In the genomic region with DNA sequence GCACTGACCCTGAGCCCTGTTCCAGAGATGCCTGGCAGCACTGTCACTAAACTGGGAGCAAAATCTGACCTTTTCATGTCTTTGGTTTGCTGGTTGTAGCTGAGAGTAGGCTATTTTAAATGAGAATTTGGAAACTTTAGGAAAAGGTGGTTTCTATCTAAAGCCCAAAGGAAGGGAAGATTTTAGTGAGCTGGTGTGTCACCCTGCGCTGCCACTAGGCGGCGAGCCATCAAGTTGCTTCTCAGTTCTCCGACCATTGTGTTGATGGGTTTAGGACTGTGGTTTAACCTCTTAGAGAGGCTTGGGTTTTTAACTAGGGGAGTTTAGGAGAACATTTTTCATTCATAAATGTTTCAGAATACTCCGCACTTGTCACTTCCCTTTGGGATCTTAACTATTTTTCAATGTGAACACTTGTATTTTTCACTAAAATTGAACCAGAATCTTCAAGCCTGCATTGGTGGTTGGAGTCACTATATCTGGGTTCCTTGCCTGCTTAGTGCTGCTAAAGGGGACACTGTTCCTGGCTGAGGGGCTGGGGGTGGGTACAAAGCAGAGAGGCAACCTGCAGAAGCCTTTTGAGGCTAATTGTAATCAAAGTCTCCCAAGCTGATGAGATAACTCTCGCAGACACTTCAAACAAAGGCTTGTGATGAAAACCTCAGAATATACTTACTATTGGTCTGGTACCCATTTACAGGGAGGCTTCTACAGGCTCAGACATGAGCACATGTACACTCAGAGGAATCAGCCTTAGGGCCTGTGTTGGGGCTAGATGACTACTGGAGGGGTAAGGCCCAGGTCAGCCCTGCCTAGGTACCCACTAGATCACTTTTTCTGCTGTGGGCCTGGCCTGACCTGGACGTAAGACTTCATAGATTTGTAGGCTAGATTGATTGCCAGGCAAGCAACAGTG, we compare ENCODE assay signal across 9 cellular contexts. TPM values are rescaled to one million over a fixed set of nuclear protein-coding genes. Genes with fewer than 3 reads are reported as not detected.
DNase-seq lines count a peak whose midpoint lies in the region; ATAC-seq, FAIRE-seq and TF ChIP-seq lines count a peak whose summit lies in the region.
"Had no signal": no experiment of that assay in that cellular context is flagged by ENCODE, and none has a peak within 500 bp of the region (broad histone marks: within the 10 kb centered on the region; RNA-seq: fewer than 3 reads in every experiment).

No MANE protein-coding gene starts in this region.

- H4K91ac ChIP-seq in mesenchymal stem cell (ENCODE audit: low read length) = peak overlapping the region; percentile 3

- WGBS in HUES64 = 62% methylated on average over 7 of the region's 7 CpGs
- 85% methylated on average over 7 of the region's 7 CpGs for WGBS in GM12878 (ENCODE audit: insufficient coverage, insufficient replicate concordance, low lambda C conversion rate, missing lambda C conversion rate)
- WGBS in mesenchymal stem cell = 54% methylated on average over 5 of the region's 7 CpGs

- H3K4me2 ChIP-seq in GM12878 (ENCODE audit: control insufficient read depth, insufficient read depth) = no peak overlapping the region
- H3K4me2 ChIP-seq in mesenchymal stem cell (ENCODE audit: low read length, poor library complexity, severe bottlenecking) = no peak overlapping the region

- intact Hi-C loops in GM12878 (cut with micrococcal nuclease; ENCODE audit: unreplicated experiment) = no loop called here

- TF ChIP-seq CTCF in GM12878 (IDR thresholded peaks at IDR 0.05 in 2 of 3, conservative IDR thresholded peaks at IDR 0.05 in 1 of 3; ENCODE audit: control insufficient read depth in 2 of 3, extremely low read depth in 1 of 3, insufficient read depth in 1 of 3, low read depth in 3 of 3, low read length in 3 of 3) = peak; percentile 25 to 69 (median 54)

- SMC1A ChIA-PET in GM12878 (lab: Charles Lee; ENCODE audit: uncharacterized antibody, unreplicated experiment) = interaction anchor here (0.6 to 8.3 kb wide), 5 partner anchors 9 to 553 kb away, joined by 4 to 97 read pairs (median 4); a partner anchor contains a TSS

- no peak overlapping the region for H2BK120ac ChIP-seq in mesenchymal stem cell (ENCODE audit: low read depth, low read length)

- no peak overlapping the region for H3K4me3 ChIP-seq in HUES64 (ENCODE audit: low read length)
- H3K4me3 ChIP-seq in GM12878 = no peak overlapping the region
- H3K4me3 ChIP-seq in mesenchymal stem cell (ENCODE audit: insufficient read depth in 1 of 2, low read depth in 1 of 2, low read length in 2 of 2) = no peak overlapping the region

- CTCF ChIA-PET in GM12878 (lab: Yijun Ruan, JAX) = interaction anchor here (0.6 to 7.7 kb wide), 9 partner anchors 8 to 125 kb away, joined by 3 to 53 read pairs (median 4); a partner anchor contains a TSS

- no peak overlapping the region for H4K8ac ChIP-seq in mesenchymal stem cell (ENCODE audit: low read length)

- peak overlapping the region in 1 of 2 experiments; percentile 81 for H2BK12ac ChIP-seq in mesenchymal stem cell (ENCODE audit: low read length in 2 of 2)

- no peak overlapping the region for H3K23ac ChIP-seq in mesenchymal stem cell (ENCODE audit: low read length in 2 of 2)

- H2AK5ac ChIP-seq in mesenchymal stem cell (ENCODE audit: low read length, severe bottlenecking) = peak overlapping the region; percentile 85

- in situ Hi-C loops in GM12878 (cut with MboI) = no loop called here

- H3K18ac ChIP-seq in mesenchymal stem cell (ENCODE audit: low read depth in 1 of 2, low read length in 2 of 2) = peak overlapping the region in 1 of 2 experiments; percentile 81

- no peak for TF ChIP-seq POLR2A in GM12878 (IDR thresholded peaks at IDR 0.05; ENCODE audit: low read depth, low read length)

- H3K14ac ChIP-seq in mesenchymal stem cell (ENCODE audit: low read length in 2 of 2) = no peak overlapping the region

- RAD21 ChIA-PET in GM12878 (lab: Charles Lee; ENCODE audit: unreplicated experiment) = interaction anchor here (0.9 to 5.2 kb wide), 2 partner anchors 8 to 37 kb away, joined by 3 to 39 read pairs; no protein-coding TSS in a partner anchor

- H2BK15ac ChIP-seq in mesenchymal stem cell (ENCODE audit: low read depth, poor library complexity, severe bottlenecking) = no peak overlapping the region

- H3K4ac ChIP-seq in mesenchymal stem cell (ENCODE audit: low read depth in 1 of 2, low read length in 2 of 2) = peak overlapping the region in 1 of 2 experiments; percentile 67

- H3K4me1 ChIP-seq in HUES64 (ENCODE audit: insufficient read depth, low read length) = peaks cover 32% of the 10 kb centered on the region
- H3K4me1 ChIP-seq in GM12878 (ENCODE audit: control insufficient read depth, insufficient read depth, low read length) = peaks cover 5% of the 10 kb centered on the region
- H3K4me1 ChIP-seq in mesenchymal stem cell (ENCODE audit: control insufficient read depth, insufficient read depth, low read depth, low read length) = peaks cover 14% of the 10 kb centered on the region

- POLR2A ChIA-PET in GM12878 (lab: Charles Lee) = interaction anchor here (1.4 to 6.7 kb wide), 2 partner anchors 9 to 15 kb away, joined by 6 to 62 read pairs; no protein-coding TSS in a partner anchor

- no peak overlapping the region for H2BK5ac ChIP-seq in mesenchymal stem cell (ENCODE audit: low read depth, low read length, poor library complexity, severe bottlenecking)

- TF ChIP-seq RAD21 in GM12878 (IDR thresholded peaks at IDR 0.05; ENCODE audit: insufficient read depth, low read depth, low read length) = 0 out of 2 replicates have a peak, but pooled peaks have one; percentile 12

- peak overlapping the region; percentile 26 for H3K27ac ChIP-seq in HUES64 (ENCODE audit: low read depth, low read length)
- no peak overlapping the region for H3K27ac ChIP-seq in GM12878 (ENCODE audit: control insufficient read depth, insufficient read depth)
- peak overlapping the region; percentile 51 for H3K27ac ChIP-seq in mesenchymal stem cell (ENCODE audit: low read length, poor library complexity, severe bottlenecking)

- H2AFZ ChIP-seq in GM12878 (ENCODE audit: control insufficient read depth, low read depth, low read length) (no peak overlapping the region), mesenchymal stem cell (ENCODE audit: low read depth, low read length) (no peak overlapping the region)

- H3K27me3 ChIP-seq in HUES64 (ENCODE audit: insufficient read depth, low read length) (no peaks in the 10 kb centered on the region), GM12878 (replicated peaks in 1 of 2; ENCODE audit: control insufficient read depth in 2 of 2, insufficient read depth in 2 of 2, low read length in 1 of 2) (no peaks in the 10 kb centered on the region), mesenchymal stem cell (ENCODE audit: control insufficient read depth in 1 of 2, insufficient read depth in 1 of 2, low read length in 2 of 2) (no peaks in the 10 kb centered on the region)

- DNase-seq in COLO829 (ENCODE audit: low spot score) = peak; percentile 67
- DNase-seq in GM12878 (ENCODE audit: low read depth, low spot score) = no peak
- DNase-seq in mesenchymal stem cell = peak; percentile 47
- DNase-seq in T-helper 9 cell = no peak
- no peak for DNase-seq in NCI-H187 (lab: John Stamatoyannopoulos, UW)
- DNase-seq in cerebellum (ENCODE audit: low spot score) = no peak

- H3K9ac ChIP-seq in HUES64 (ENCODE audit: low read depth, low read length) = no peak overlapping the region
- H3K9ac ChIP-seq in GM12878 (ENCODE audit: control insufficient read depth, insufficient read depth, low read length) = no peak overlapping the region
- peak overlapping the region; percentile 62 for H3K9ac ChIP-seq in mesenchymal stem cell (ENCODE audit: low read length)

- BruUV-seq in GM12878 (replicated peaks; lab: Mats Ljungman, UMichigan) = no TSS peak

- no peaks in the 10 kb centered on the region for H4K20me1 ChIP-seq in GM12878 (ENCODE audit: control insufficient read depth, insufficient read depth)

- FAIRE-seq in GM12878 (lab: Jason Lieb, UNC) = no peak
- FAIRE-seq: islet of Langerhans had no signal

- H3K36me3 ChIP-seq in HUES64 (ENCODE audit: insufficient read depth, low read length) (peaks cover 70% of the 10 kb centered on the region), GM12878 (ENCODE audit: control insufficient read depth in 2 of 2, insufficient read depth in 2 of 2, low read length in 1 of 2) (peaks cover 19 to 35% of the 10 kb centered on the region in 2 experiments; a peak in 3 of 4 replicates), mesenchymal stem cell (ENCODE audit: control insufficient read depth in 1 of 2, insufficient read depth in 2 of 2, low read depth in 1 of 2, low read length in 2 of 2) (peaks cover 14 to 50% of the 10 kb centered on the region in 2 experiments)

- H3K9me3 ChIP-seq in HUES64 (ENCODE audit: insufficient read depth, low read depth, low read length) = no peaks in the 10 kb centered on the region
- H3K9me3 ChIP-seq in GM12878 (replicated peaks; ENCODE audit: control insufficient read depth, insufficient read depth, low read length) = no peaks in the 10 kb centered on the region
- no peaks in the 10 kb centered on the region for H3K9me3 ChIP-seq in mesenchymal stem cell (ENCODE audit: control insufficient read depth, low read length)

- ATAC-seq in GM12878 = no peak
- no peak for ATAC-seq in HG02642 (IDR thresholded peaks at IDR 0.05; ENCODE audit: poor library complexity, unreplicated experiment)

- peaks cover 36% of the 10 kb centered on the region for H3K79me1 ChIP-seq in mesenchymal stem cell (replicated peaks; ENCODE audit: low read length, poor library complexity, severe bottlenecking)

- TF ChIP-seq EP300 in GM12878 (IDR thresholded peaks at IDR 0.05; ENCODE audit: borderline replicate concordance in 1 of 2, control insufficient read depth in 1 of 2, low read depth in 2 of 2, low read length in 2 of 2) = no peak

- H3K79me2 ChIP-seq in GM12878 (ENCODE audit: control insufficient read depth, insufficient read depth, low read length) = peaks cover 2% of the 10 kb centered on the region

RNA-seq across cellular contexts. Expression of a gene that starts 16.8 kb away (rescaled TPM):
- 61.3 TPM for polyA plus RNA-seq in HUES64 (2013, experiment 1 of 2)
- 67.0 TPM for polyA plus RNA-seq in HUES64 (2013, experiment 2 of 2)
- 100 and 127 TPM in 2 replicates for total RNA-seq in GM12878 (2013; cell fraction: nucleolus; rRNA removed)
- total RNA-seq in GM12878 (2014; rRNA removed) (76.8 and 77.9 TPM in 2 replicates), GM12878 (2014; rRNA removed; fragmentation: Illumina TruSeq; extraction: Trizol) (66.7 and 68.5 TPM in 2 replicates), GM12878 (2021) (55.5 and 62.2 TPM in 2 replicates), cerebellum (25.5 TPM)
- polyA plus RNA-seq in GM12878 (2011; ENCODE audit: low read depth) = 63.3 TPM
- polyA plus RNA-seq in GM12878 (2011; rRNA removed) (119 and 121 TPM in 2 replicates), GM12878 (2014; fragmentation: Illumina TruSeq; extraction: Trizol) (46.3 and 58.0 TPM in 2 replicates), GM12878 (2014; fragmentation: Nextera tagmentation; extraction: Ambion mirVana) (100 to 1,000 TPM; 159 to 193 TPM), GM12878 (2014; rRNA removed) (71.9 and 72.6 TPM in 2 replicates), GM12878 (2016; fragmentation: Nextera tagmentation; extraction: Ambion mirVana) (10 to 100 TPM; 88.9 to 94.5 TPM)
- polyA plus RNA-seq in GM12878 (2011; cell fraction: cytosol; rRNA removed) = 70.9 and 86.3 TPM in 2 replicates
- polyA plus RNA-seq in GM12878 (2011; cell fraction: nucleus; rRNA removed) = 84.9 and 86.2 TPM in 2 replicates
- polyA plus RNA-seq in GM12878 (2012) = 60.1 and 67.1 TPM in 2 replicates
- 70.0 and 75.6 TPM in 2 replicates for polyA minus RNA-seq in GM12878 (2011; rRNA and poly(A)+ RNA removed)
- 13.4 and 16.3 TPM in 2 replicates for polyA minus RNA-seq in GM12878 (2011; cell fraction: cytosol; rRNA and poly(A)+ RNA removed)
- polyA minus RNA-seq in GM12878 (2011; cell fraction: nucleus; rRNA and poly(A)+ RNA removed) = 34.9 and 60.0 TPM in 2 replicates
- polyA plus RNA-seq in mesenchymal stem cell (2013, experiment 1 of 2) = 26.9 TPM
- polyA plus RNA-seq in mesenchymal stem cell (2013, experiment 2 of 2) = 28.5 TPM

RNA-seq across cellular contexts. Expression of a gene that starts 16.8 kb away (rescaled TPM):
- 44.6 TPM for polyA plus RNA-seq in HUES64 (2013, experiment 1 of 2)
- polyA plus RNA-seq in HUES64 (2013, experiment 2 of 2) = 47.0 TPM
- total RNA-seq in GM12878 (2013; cell fraction: nucleolus; rRNA removed) = 56.2 and 56.3 TPM in 2 replicates
- 46.5 and 46.9 TPM in 2 replicates for total RNA-seq in GM12878 (2014; rRNA removed)
- total RNA-seq in GM12878 (2014; rRNA removed; fragmentation: Illumina TruSeq; extraction: Trizol) = 29.6 and 32.1 TPM in 2 replicates
- total RNA-seq in GM12878 (2021) = 40.0 and 42.6 TPM in 2 replicates
- 11.9 TPM for polyA plus RNA-seq in GM12878 (2011; ENCODE audit: low read depth)
- polyA plus RNA-seq in GM12878 (2011; rRNA removed) = 56.5 and 79.1 TPM in 2 replicates
- polyA plus RNA-seq in GM12878 (2011; cell fraction: cytosol; rRNA removed) = 87.6 and 105 TPM in 2 replicates
- 50.4 and 58.3 TPM in 2 replicates for polyA plus RNA-seq in GM12878 (2011; cell fraction: nucleus; rRNA removed)
- 19.2 and 21.2 TPM in 2 replicates for polyA plus RNA-seq in GM12878 (2012)
- 40.3 and 47.8 TPM in 2 replicates for polyA plus RNA-seq in GM12878 (2014; fragmentation: Illumina TruSeq; extraction: Trizol)
- 1 to 10 TPM; 6.8 to 7.4 TPM for polyA plus RNA-seq in GM12878 (2014; fragmentation: Nextera tagmentation; extraction: Ambion mirVana)
- 38.1 and 41.5 TPM in 2 replicates for polyA plus RNA-seq in GM12878 (2014; rRNA removed)
- 10 to 100 TPM; 39.4 to 42.1 TPM for polyA plus RNA-seq in GM12878 (2016; fragmentation: Nextera tagmentation; extraction: Ambion mirVana)
- polyA minus RNA-seq in GM12878 (2011; rRNA and poly(A)+ RNA removed) = 190 TPM in 2 replicates
- 25.6 and 27.0 TPM in 2 replicates for polyA minus RNA-seq in GM12878 (2011; cell fraction: cytosol; rRNA and poly(A)+ RNA removed)
- polyA minus RNA-seq in GM12878 (2011; cell fraction: nucleus; rRNA and poly(A)+ RNA removed) = 24.4 and 43.5 TPM in 2 replicates
- 38.5 TPM for polyA plus RNA-seq in mesenchymal stem cell (2013, experiment 1 of 2)
- 39.8 TPM for polyA plus RNA-seq in mesenchymal stem cell (2013, experiment 2 of 2)
- 45.0 TPM for total RNA-seq in cerebellum

RNA-seq across cellular contexts. Expression of a gene that starts 33.3 kb away (rescaled TPM):
- polyA plus RNA-seq in HUES64 (2013, experiment 1 of 2) = 0.85 TPM
- not detected for polyA plus RNA-seq in HUES64 (2013, experiment 2 of 2)
- total RNA-seq in GM12878 (2013; cell fraction: nucleolus; rRNA removed) = not detected in 2 replicates
- total RNA-seq in GM12878 (2014; rRNA removed) (0.11 TPM in 1 of 2 replicates, not detected in the other), GM12878 (2014; rRNA removed; fragmentation: Illumina TruSeq; extraction: Trizol) (not detected in 2 replicates), GM12878 (2021) (0.23 TPM in 1 of 2 replicates, not detected in the other), cerebellum (17.1 TPM)
- polyA plus RNA-seq in GM12878 (2011; ENCODE audit: low read depth) = not detected
- polyA plus RNA-seq in GM12878 (2011; rRNA removed) (not detected in 2 replicates), GM12878 (2014; fragmentation: Illumina TruSeq; extraction: Trizol) (not detected in 2 replicates), GM12878 (2014; fragmentation: Nextera tagmentation; extraction: Ambion mirVana) (not detected), GM12878 (2014; rRNA removed) (0.13 TPM in 1 of 2 replicates, not detected in the other), GM12878 (2016; fragmentation: Nextera tagmentation; extraction: Ambion mirVana) (not detected)
- 0.12 and 0.15 TPM in 2 replicates for polyA plus RNA-seq in GM12878 (2011; cell fraction: cytosol; rRNA removed)
- polyA plus RNA-seq in GM12878 (2011; cell fraction: nucleus; rRNA removed) = 0.51 and 0.82 TPM in 2 replicates
- not detected in 2 replicates for polyA plus RNA-seq in GM12878 (2012)
- polyA minus RNA-seq in GM12878 (2011; rRNA and poly(A)+ RNA removed) = not detected in 2 replicates
- polyA minus RNA-seq in GM12878 (2011; cell fraction: cytosol; rRNA and poly(A)+ RNA removed) = not detected in 2 replicates
- polyA minus RNA-seq in GM12878 (2011; cell fraction: nucleus; rRNA and poly(A)+ RNA removed) = 0.24 and 0.77 TPM in 2 replicates
- 0.51 TPM for polyA plus RNA-seq in mesenchymal stem cell (2013, experiment 1 of 2)
- polyA plus RNA-seq in mesenchymal stem cell (2013, experiment 2 of 2) = 0.70 TPM

Comparison
In these comparisons a context has a peak if more than half of its experiments do, and no peak if none do; other contexts are left out.
1. DNase-seq: peak in COLO829 (single experiment) and mesenchymal stem cell (single experiment); none in GM12878 (single experiment), T-helper 9 cell (single experiment), NCI-H187 (0 of 2) and cerebellum (single experiment).
2. RNA of a gene that starts 33.3 kb away (total RNA-seq): 17.1 TPM in cerebellum (single experiment); 0.11 to 0.23 TPM in GM12878; every median in the first group is over 10 times any median in the second.